In the genomic region with DNA sequence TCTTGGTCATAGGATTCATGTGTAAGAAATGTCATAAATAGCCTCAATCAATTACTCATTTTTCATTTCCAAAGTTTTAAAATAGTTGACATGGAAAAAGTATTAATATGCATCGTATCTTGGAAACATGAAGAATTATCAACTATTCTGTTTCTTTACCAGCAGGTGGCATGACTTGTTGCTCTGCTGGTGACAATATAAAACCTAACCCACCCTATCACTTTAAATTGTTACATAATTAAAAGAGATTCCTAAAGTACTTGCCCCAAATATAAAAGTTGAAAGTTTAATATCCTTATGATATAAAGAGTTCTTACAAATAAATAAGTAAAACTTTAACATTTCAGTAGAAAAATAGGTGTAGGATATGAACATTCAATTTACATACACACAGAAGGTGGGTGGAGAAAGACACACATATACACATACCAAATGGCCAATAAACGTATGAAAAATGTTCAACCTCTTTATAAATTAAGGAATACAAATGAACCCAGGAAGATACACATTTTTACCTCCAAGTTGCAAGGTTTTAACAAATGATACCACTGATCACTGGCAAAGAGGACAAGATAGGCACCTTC, we compare ENCODE assay signal across 8 cellular contexts. TPM values are rescaled to one million over a fixed set of nuclear protein-coding genes. Genes with fewer than 3 reads are reported as not detected.
A peak's percentile ranks its signal among the peaks of the same experiment; 100 is the strongest.
DNase-seq lines count a peak whose midpoint lies in the region; ATAC-seq, FAIRE-seq and TF ChIP-seq lines count a peak whose summit lies in the region.

No MANE protein-coding gene starts in this region.

- WGBS in mammary epithelial cell (ENCODE audit: low coverage, missing lambda C conversion rate) = 55% methylated on average over 2 of the region's 2 CpGs

- POLR2A ChIA-PET in CD8-positive, alpha-beta T cell (lab: Charles Lee) = no interaction called here

- no peaks in the 10 kb centered on the region for H3K4me1 ChIP-seq in CD8-positive, alpha-beta T cell (ENCODE audit: insufficient read depth, low read length)
- H3K4me1 ChIP-seq in KMS-11 (ENCODE audit: low read depth, poor library complexity, severe bottlenecking) (peaks cover 12% of the 10 kb centered on the region), mammary epithelial cell (ENCODE audit: insufficient read depth, low read length) (peaks cover 47% of the 10 kb centered on the region)

- H3K27ac Mint-ChIP-seq in CD8-positive, alpha-beta T cell = no peak overlapping the region

- H3K9me3 ChIP-seq in CD8-positive, alpha-beta T cell (ENCODE audit: low read length) = no peaks in the 10 kb centered on the region
- no peaks in the 10 kb centered on the region for H3K9me3 ChIP-seq in mammary epithelial cell (replicated peaks; ENCODE audit: insufficient read depth, low read length)

- ATAC-seq in CD8-positive, alpha-beta T cell = peak; percentile 54
- ATAC-seq in GM21619 (IDR thresholded peaks at IDR 0.05; ENCODE audit: unreplicated experiment) = no peak

- H3K36me3 ChIP-seq in CD8-positive, alpha-beta T cell (ENCODE audit: insufficient read depth, low read length) = no peaks in the 10 kb centered on the region
- H3K36me3 ChIP-seq in KMS-11 (ENCODE audit: insufficient read depth) = no peaks in the 10 kb centered on the region
- H3K36me3 ChIP-seq in mammary epithelial cell (ENCODE audit: insufficient read depth, low read length) = no peaks in the 10 kb centered on the region

- DNase-seq in CD8-positive, alpha-beta T cell = no peak
- DNase-seq in mammary epithelial cell = no peak
- DNase-seq in myocyte (ENCODE audit: low read depth) = peak; percentile 23
- DNase-seq in HTR-8/SVneo (ENCODE audit: insufficient read length, low spot score) = no peak
- DNase-seq in NCI-H1105 (lab: John Stamatoyannopoulos, UW) = no peak
- DNase-seq in ecto neural progenitor cell (ENCODE audit: low spot score) = no peak

- no peak overlapping the region for H3K4me3 ChIP-seq in CD8-positive, alpha-beta T cell (ENCODE audit: low read depth, low read length)
- H3K4me3 ChIP-seq in KMS-11 (IDR thresholded peaks at IDR 0.05; ENCODE audit: insufficient read depth, low read depth, low read length) (no peak overlapping the region), mammary epithelial cell (replicated peaks in 1 of 3; ENCODE audit: insufficient read depth in 1 of 3, low read depth in 2 of 3, low read length in 3 of 3) (no peak overlapping the region)

- no peaks in the 10 kb centered on the region for H3K27me3 ChIP-seq in CD8-positive, alpha-beta T cell (ENCODE audit: insufficient read depth, low read length)
- H3K27me3 ChIP-seq in KMS-11 (ENCODE audit: insufficient read depth, low read depth) (no peaks in the 10 kb centered on the region; the same call in 1 of the 2 replicates), mammary epithelial cell (ENCODE audit: insufficient read depth, low read length) (peaks cover 4% of the 10 kb centered on the region)

- H3K9me3 Mint-ChIP-seq in CD8-positive, alpha-beta T cell = no peaks in the 10 kb centered on the region

- H3K4me2 ChIP-seq in KMS-11 (no peak overlapping the region), mammary epithelial cell (ENCODE audit: insufficient read depth, low read depth, low read length) (no peak overlapping the region)

- no peak for FAIRE-seq in HTR-8/SVneo (lab: Jason Lieb, UNC)

- H3K4me3 Mint-ChIP-seq in CD8-positive, alpha-beta T cell = no peak overlapping the region

- no peaks in the 10 kb centered on the region for H4K20me1 ChIP-seq in KMS-11 (ENCODE audit: insufficient read depth)
- H4K20me1 ChIP-seq in mammary epithelial cell (ENCODE audit: insufficient read depth, low read length) = no peaks in the 10 kb centered on the region

- TF ChIP-seq CTCF in CD8-positive, alpha-beta T cell (IDR thresholded peaks at IDR 0.05) = peak; percentile 68
- TF ChIP-seq CTCF in KMS-11 (conservative IDR thresholded peaks at IDR 0.05; ENCODE audit: low read depth, low read length) = peak; percentile 82
- peak; percentile 48 to 56 for TF ChIP-seq CTCF in mammary epithelial cell (conservative IDR thresholded peaks at IDR 0.05 in 1 of 2, IDR thresholded peaks at IDR 0.05 in 1 of 2; ENCODE audit: extremely low read depth in 1 of 2, insufficient read depth in 1 of 2, low read depth in 1 of 2, low read length in 2 of 2)

- H3K79me2 ChIP-seq in KMS-11 (ENCODE audit: insufficient read depth, low read depth) = no peaks in the 10 kb centered on the region
- H3K79me2 ChIP-seq in mammary epithelial cell (ENCODE audit: insufficient read depth, low read length) = no peaks in the 10 kb centered on the region

- dilution Hi-C loops in mammary epithelial cell (cut with HindIII; ENCODE audit: low sequenced_read_pairs) = no loop called here

- H3K27me3 Mint-ChIP-seq in CD8-positive, alpha-beta T cell (ENCODE audit: low read depth) = peaks cover 31% of the 10 kb centered on the region

- no peaks in the 10 kb centered on the region for H3K4me1 Mint-ChIP-seq in CD8-positive, alpha-beta T cell (ENCODE audit: low read depth)

- H3K9ac ChIP-seq in KMS-11 (no peak overlapping the region), mammary epithelial cell (ENCODE audit: insufficient read depth, low read length) (no peak overlapping the region)

- H3K27ac ChIP-seq in CD8-positive, alpha-beta T cell (ENCODE audit: low read depth, low read length) = no peak overlapping the region
- H3K27ac ChIP-seq in KMS-11 = no peak overlapping the region
- H3K27ac ChIP-seq in mammary epithelial cell (ENCODE audit: insufficient read depth, low read depth, low read length) = no peak overlapping the region

- in situ Hi-C loops in mammary epithelial cell (cut with MboI; ENCODE audit: low sequenced_read_pairs in 2 of 2) = loop anchor here (10.0 to 25.0 kb wide), 2 partner anchors 124 to 127 kb away; no protein-coding TSS in a partner anchor

- intact Hi-C loops in CD8-positive, alpha-beta T cell (cut with DNase I, micrococcal nuclease) = loop anchor here (1.0 to 5.0 kb wide), 3 partner anchors 129 to 170 kb away; no protein-coding TSS in a partner anchor
- intact Hi-C loops in mammary epithelial cell (cut with micrococcal nuclease) = loop anchor here (2.0 to 10.0 kb wide), 6 partner anchors 29 to 353 kb away; no protein-coding TSS in a partner anchor

- H3K36me3 Mint-ChIP-seq in CD8-positive, alpha-beta T cell = no peaks in the 10 kb centered on the region

- CTCF ChIA-PET in CD8-positive, alpha-beta T cell (lab: Charles Lee) = interaction anchor here (0.8 to 4.9 kb wide), 2 partner anchors 167 to 170 kb away, joined by 3 to 46 read pairs; no protein-coding TSS in a partner anchor
- CTCF ChIA-PET in mammary epithelial cell (lab: Charles Lee; ENCODE audit: low non-redundant PET) = no interaction called here

- H2AFZ ChIP-seq in KMS-11 (ENCODE audit: low read depth) = no peak overlapping the region
- no peak overlapping the region for H2AFZ ChIP-seq in mammary epithelial cell (ENCODE audit: low read depth, low read length)

- BruUV-seq in mammary epithelial cell (replicated peaks; lab: Mats Ljungman, UMichigan) = no TSS peak

RNA-seq across cellular contexts. Expression of a gene that starts 30.6 kb away (rescaled TPM):
- total RNA-seq in CD8-positive, alpha-beta T cell = under 1 TPM; 0.05 to 0.08 TPM
- total RNA-seq in mammary epithelial cell (100 to 1,000 TPM in 1 of 2 donors, 10 to 100 TPM in 1; 30.8 to 103 TPM), myocyte (60.3 and 113 TPM in 2 replicates)
- polyA plus RNA-seq in mammary epithelial cell = 4.0 TPM
- polyA minus RNA-seq in mammary epithelial cell = 23.7 TPM
- 62.9 TPM for polyA plus RNA-seq in myocyte (2012)

Comparison
In these comparisons a context has a peak if more than half of its experiments do, and no peak if none do; other contexts are left out.
1. RNA of a gene that starts 30.6 kb away (total RNA-seq): 60.3 to 113 TPM in myocyte and 30.8 to 103 TPM in mammary epithelial cell; 0.05 to 0.08 TPM in CD8-positive, alpha-beta T cell; every median in the first group is over 10 times any median in the second.
2. Peak in every context shown above with its lines, with median percentiles within 50 percentile points of each other: CTCF ChIP-seq.